ENCODE assay signal across 8 cellular contexts in genomic region chr18:477565-477964, GRCh38.
DNase-seq lines count a peak whose midpoint lies in the region; TF ChIP-seq lines count a peak whose summit lies in the region.
"Had no signal": no experiment of that assay in that cellular context is flagged by ENCODE, and none has a peak within 500 bp of the region (broad histone marks: within the 10 kb centered on the region; RNA-seq: fewer than 3 reads in every experiment).

No MANE protein-coding gene starts in this region.

- H3K79me2 ChIP-seq in KMS-11 (ENCODE audit: insufficient read depth, low read depth), result no peaks in the 10 kb centered on the region

- in situ Hi-C loops in brain microvascular endothelial cell (cut with HindIII; ENCODE audit: low pct_ligation_motif_present, low sequenced_read_pairs), result no loop called here

- no peaks in the 10 kb centered on the region for H3K9me3 Mint-ChIP-seq in nephron

- H3K4me1 Mint-ChIP-seq in nephron, result peaks cover 62% of the 10 kb centered on the region

- TF ChIP-seq CTCF in GM12875 (IDR thresholded peaks at IDR 0.05; ENCODE audit: borderline replicate concordance, insufficient read depth, low read depth, low read length), result peak; percentile 54
- 0 out of 2 replicates have a peak, but pooled peaks have one; percentile 30 for TF ChIP-seq CTCF in KMS-11 (conservative IDR thresholded peaks at IDR 0.05; ENCODE audit: low read depth, low read length)
- TF ChIP-seq CTCF in brain microvascular endothelial cell (IDR thresholded peaks at IDR 0.05; ENCODE audit: low read depth, low read length, missing control alignments), result peak; percentile 29
- no peak for TF ChIP-seq CTCF in nephron (IDR thresholded peaks at IDR 0.05; ENCODE audit: unreplicated experiment in 3 of 3)

- H3K4me3 Mint-ChIP-seq in nephron, result no peak overlapping the region

- H3K9ac ChIP-seq in KMS-11, result no peak overlapping the region

- H3K4me1 ChIP-seq in KMS-11 (ENCODE audit: low read depth, poor library complexity, severe bottlenecking), result no peaks in the 10 kb centered on the region

- H3K27me3 Mint-ChIP-seq in nephron (ENCODE audit: low read depth), result peaks cover 3% of the 10 kb centered on the region

- H3K4me3 ChIP-seq in GM12875 (ENCODE audit: low read depth, low read length) (no peak overlapping the region), KMS-11 (IDR thresholded peaks at IDR 0.05; ENCODE audit: insufficient read depth, low read depth, low read length) (no peak overlapping the region), brain microvascular endothelial cell (ENCODE audit: low read depth, low read length) (no peak overlapping the region)

- H3K27ac ChIP-seq in KMS-11 (no peak overlapping the region), brain microvascular endothelial cell (no peak overlapping the region)

- H3K36me3 ChIP-seq in KMS-11 (ENCODE audit: insufficient read depth) (no peaks in the 10 kb centered on the region), brain microvascular endothelial cell (replicated peaks) (no peaks in the 10 kb centered on the region)

- no peak overlapping the region for H2AFZ ChIP-seq in KMS-11 (ENCODE audit: low read depth)

- H3K27me3 ChIP-seq in KMS-11 (ENCODE audit: insufficient read depth, low read depth) (no peaks in the 10 kb centered on the region), brain microvascular endothelial cell (replicated peaks) (no peaks in the 10 kb centered on the region)

- DNase-seq in brain microvascular endothelial cell (no peak), NCI-H128 (lab: John Stamatoyannopoulos, UW; ENCODE audit: unreplicated experiment) (no peak), GM03348 (ENCODE audit: low spot score) (no peak), SKM-1 treated with dmso at 0.1 percent for 144 hours (lab: John Stamatoyannopoulos, UW; ENCODE audit: unreplicated experiment) (no peak)
- DNase-seq: NCI-H446 treated with DMSO at 0.1 percent for 48 hours had no signal

- H3K27ac Mint-ChIP-seq in nephron, result peak overlapping the region in 2 of 3 experiments; percentile 97

- H3K36me3 Mint-ChIP-seq in nephron (ENCODE audit: low read depth), result peaks cover 6% of the 10 kb centered on the region

- H4K20me1 ChIP-seq in KMS-11 (ENCODE audit: insufficient read depth), result no peaks in the 10 kb centered on the region

- no peak overlapping the region for H3K4me2 ChIP-seq in KMS-11

Comparison
In these comparisons a context has a peak if more than half of its experiments do, and no peak if none do; other contexts are left out.
1. CTCF ChIP-seq: peak in GM12875 (single experiment), KMS-11 (single experiment) and brain microvascular endothelial cell (single experiment); none in nephron (0 of 3).